ENCODE assay signal across 14 cellular contexts in the genomic region with DNA sequence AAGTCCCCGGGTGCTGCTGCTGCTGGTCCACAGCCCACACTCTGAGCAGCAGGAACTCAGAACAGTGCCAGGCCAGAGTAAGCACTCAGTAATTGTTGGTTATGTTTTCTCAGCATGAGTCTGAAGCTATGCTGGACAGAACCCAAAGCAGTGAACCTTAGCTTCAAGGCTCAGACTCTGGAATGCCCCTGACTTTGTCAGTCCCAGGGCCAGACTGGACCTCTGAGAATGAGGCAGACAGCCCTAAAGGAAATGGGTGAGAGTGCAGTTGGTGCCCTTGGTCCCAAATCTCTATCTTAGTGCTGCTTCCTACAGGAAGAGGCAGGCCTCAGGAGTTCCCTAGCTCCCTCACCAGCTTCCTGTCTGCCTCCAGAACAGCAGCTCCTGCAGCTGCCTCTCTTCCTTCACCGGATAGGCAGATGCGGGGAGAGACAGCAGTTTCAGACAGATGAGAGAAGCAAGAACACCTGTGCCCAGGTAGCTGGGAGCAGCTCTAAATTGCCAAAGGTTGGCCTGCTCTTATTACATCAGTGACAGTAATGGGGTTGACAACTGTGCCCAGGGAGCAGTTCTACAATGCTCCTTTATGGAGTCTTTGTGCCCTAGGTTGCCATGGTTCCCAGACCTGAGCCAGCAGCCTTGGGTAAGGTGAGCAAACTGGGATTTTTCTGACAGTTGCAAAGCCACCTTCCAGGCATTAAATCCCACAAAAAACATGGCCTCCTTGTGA.
DNase-seq lines count a peak whose midpoint lies in the region; ATAC-seq, FAIRE-seq and TF ChIP-seq lines count a peak whose summit lies in the region.
"Had no signal": no experiment of that assay in that cellular context is flagged by ENCODE, and none has a peak within 500 bp of the region (broad histone marks: within the 10 kb centered on the region; RNA-seq: fewer than 3 reads in every experiment).

No MANE protein-coding gene starts in this region.

- no peak overlapping the region for H3K4me3 Mint-ChIP-seq in MCF 10A (ENCODE audit: unreplicated experiment)
- H3K4me3 Mint-ChIP-seq: activated T-cell treated with anti-CD3 and anti-CD28 coated beads, Interleukin-2, amount 50 U/mL, for 24 hours had no signal

- BruUV-seq in MCF 10A (replicated peaks; lab: Mats Ljungman, UMichigan), result no TSS peak

- 34 to 44% methylated on average over 3 of the region's 3 CpGs for WGBS in aorta, 2 donors

- H3K9ac ChIP-seq in kidney (ENCODE audit: low read length in 2 of 2), result peak overlapping the region in 1 of 2 donors; percentile 36
- H3K9ac ChIP-seq: parathyroid adenoma had no signal

- H3K4me1 ChIP-seq in kidney (ENCODE audit: control insufficient read depth in 1 of 2, insufficient read depth in 1 of 2, low read depth in 1 of 2, low read length in 2 of 2) (peaks cover 27 to 43% of the 10 kb centered on the region in 2 donors), aorta (ENCODE audit: control insufficient read depth in 1 of 2, insufficient read depth in 2 of 2, low read length in 2 of 2) (no peaks in the 10 kb centered on the region)
- H3K4me1 ChIP-seq: lower lobe of right lung, parathyroid adenoma had no signal

- H3K4me3 ChIP-seq in kidney (ENCODE audit: low read length in 2 of 2) (no peak overlapping the region), aorta (ENCODE audit: low read length in 2 of 2) (no peak overlapping the region)
- H3K4me3 ChIP-seq: lower lobe of right lung had no signal

- H3K36me3 Mint-ChIP-seq in MCF 10A (ENCODE audit: insufficient read depth, unreplicated experiment), result peaks cover 5% of the 10 kb centered on the region

- no peaks in the 10 kb centered on the region for H3K4me1 Mint-ChIP-seq in MCF 10A (ENCODE audit: insufficient read depth, unreplicated experiment)

- DNase-seq in T47D (ENCODE audit: low read depth in 1 of 2, low spot score in 1 of 2) (peak; percentile 12 to 72), MCF 10A (ENCODE audit: unreplicated experiment) (no peak), kidney (peak; percentile 75), aorta (no peak), NCI-H187 (lab: John Stamatoyannopoulos, UW) (no peak), Right ventricle myocardium inferior (ENCODE audit: missing footprints) (no peak)
- no peak for DNase-seq in stimulated activated CD8-positive, alpha-beta memory T cell treated with anti-CD3 and anti-CD28 coated beads, Interleukin-4, amount 100 ng/mL, for 48 hours
- DNase-seq: activated T-cell treated with anti-CD3 and anti-CD28 coated beads, Interleukin-2, amount 50 U/mL, for 24 hours; DND-41; glutamatergic neuron; lower lobe of right lung; NK-92 treated with Interleukin-12 subunit alpha and Interleukin-12 subunit beta, amount 100 ng/mL, for 24 hours had no signal

- H3K27ac Mint-ChIP-seq in MCF 10A (ENCODE audit: low read depth, unreplicated experiment), result no peak overlapping the region
- H3K27ac Mint-ChIP-seq: activated T-cell treated with anti-CD3 and anti-CD28 coated beads, Interleukin-2, amount 50 U/mL, for 24 hours had no signal

- ATAC-seq in aorta (ENCODE audit: low FRiP score), result peak; percentile 37
- ATAC-seq in Right ventricle myocardium inferior, result no peak

- H3K27me3 ChIP-seq in aorta (ENCODE audit: control insufficient read depth in 1 of 2, insufficient read depth in 2 of 2, low read length in 1 of 2), result no peaks in the 10 kb centered on the region

- H3K27ac ChIP-seq in VCaP (peak overlapping the region; percentile 26; the same call in 1 of the 2 replicates), kidney (ENCODE audit: low read depth in 2 of 2, low read length in 2 of 2) (peak overlapping the region; percentile 86 to 87), aorta (ENCODE audit: low read depth in 1 of 2, low read length in 2 of 2) (no peak overlapping the region)
- H3K27ac ChIP-seq: lower lobe of right lung, parathyroid adenoma had no signal

- intact Hi-C loops in MCF 10A (cut with micrococcal nuclease), result no loop called here
- intact Hi-C loops in kidney (cut with DNase I), result no loop called here
- intact Hi-C loops in aorta (cut with DNase I), result no loop called here
- intact Hi-C loops in Right ventricle myocardium inferior (cut with DNase I), result no loop called here

- peaks cover 10% of the 10 kb centered on the region for H3K9me3 Mint-ChIP-seq in MCF 10A (ENCODE audit: unreplicated experiment)

- in situ Hi-C loops in T47D (cut with HindIII; ENCODE audit: low pct_unique_long_range_greater_than_20kb, low sequenced_read_pairs), result no loop called here

- H3K9me3 ChIP-seq in kidney (ENCODE audit: control insufficient read depth in 1 of 2, low read length in 2 of 2) (no peaks in the 10 kb centered on the region), aorta (ENCODE audit: control insufficient read depth, low read length) (peaks cover 6% of the 10 kb centered on the region)
- H3K9me3 ChIP-seq: lower lobe of right lung had no signal

- CTCF ChIA-PET in MCF 10A (lab: Yijun Ruan, JAX), result interaction anchor here (0.6 to 4.4 kb wide), 8 partner anchors 50 to 196 kb away, joined by 3 to 17 read pairs (median 4); no protein-coding TSS in a partner anchor

- no peak for TF ChIP-seq CTCF in MCF 10A (IDR thresholded peaks at IDR 0.05; ENCODE audit: unreplicated experiment)
- no peak for TF ChIP-seq CTCF in VCaP (conservative IDR thresholded peaks at IDR 0.05)
- no peak for TF ChIP-seq CTCF in kidney (IDR thresholded peaks at IDR 0.05; ENCODE audit: borderline replicate concordance, extremely low read depth, insufficient read depth)

- H3K36me3 ChIP-seq in kidney (ENCODE audit: control insufficient read depth in 1 of 2, insufficient read depth in 2 of 2, low read length in 2 of 2), result no peaks in the 10 kb centered on the region
- H3K36me3 ChIP-seq in aorta (ENCODE audit: control insufficient read depth in 1 of 2, insufficient read depth in 2 of 2, low read length in 1 of 2), result no peaks in the 10 kb centered on the region
- H3K36me3 ChIP-seq: lower lobe of right lung had no signal

- peak; percentile 3 for FAIRE-seq in kidney (lab: Jason Lieb, UNC)

- POLR2A ChIA-PET in MCF 10A (lab: Yijun Ruan, JAX), result interaction anchor here (0.6 to 1.3 kb wide), 4 partner anchors 9 to 1282 kb away, joined by 3 to 4 read pairs (median 3); no protein-coding TSS in a partner anchor

- no peaks in the 10 kb centered on the region for H3K27me3 Mint-ChIP-seq in MCF 10A (ENCODE audit: insufficient read depth, unreplicated experiment)

Comparison
In these comparisons a context has a peak if more than half of its experiments do, and no peak if none do; other contexts are left out.
1. DNase-seq: peak in T47D (2 of 2) and kidney (single experiment); none in MCF 10A (single experiment), aorta (0 of 2), NCI-H187 (0 of 2), Right ventricle myocardium inferior (single experiment) and stimulated activated CD8-positive, alpha-beta memory T cell treated with anti-CD3 and anti-CD28 coated beads, Interleukin-4, amount 100 ng/mL, for 48 hours (single experiment).
2. H3K27ac ChIP-seq: peak in VCaP (single experiment) and kidney (2 of 2); none in aorta (0 of 2).